8 cellular contexts compared by ENCODE assay signal in genomic region chr6:46491789-46492547, GRCh38. TPM values are rescaled to one million over a fixed set of nuclear protein-coding genes. Genes with fewer than 3 reads are reported as not detected.
DNase-seq lines count a peak whose midpoint lies in the region; ATAC-seq and TF ChIP-seq lines count a peak whose summit lies in the region.

No MANE protein-coding gene starts in this region.

- H3K27ac ChIP-seq in dorsolateral prefrontal cortex = peak overlapping the region in 58 of 59 donors; percentile 61 to 95 (median 89)

- CTCF ChIA-PET in activated naive CD4-positive, alpha-beta T cell treated with anti-CD3 and anti-CD28 coated beads for 36 hours (lab: Charles Lee) = no interaction called here
- CTCF ChIA-PET in activated naive CD4-positive, alpha-beta T cell treated with anti-CD3 and anti-CD28 coated beads, Interleukin-2, amount 10 ng/mL, durations not matched to agents 7 days and 5 days (lab: Charles Lee) = no interaction called here

- H3K4me1 Mint-ChIP-seq in activated naive CD4-positive, alpha-beta T cell treated with anti-CD3 and anti-CD28 coated beads for 36 hours (ENCODE audit: low read depth) = peaks cover 7% of the 10 kb centered on the region
- H3K4me1 Mint-ChIP-seq in activated naive CD4-positive, alpha-beta T cell treated with anti-CD3 and anti-CD28 coated beads, Interleukin-2, amount 10 ng/mL, durations not matched to agents 7 days and 5 days = peaks cover 8% of the 10 kb centered on the region
- H3K4me1 Mint-ChIP-seq in stimulated activated naive B cell treated with anti-CD40 and anti-IgM and Interleukin-4, amounts not matched to agents 10 μg/mL and 1 μg/mL and 100 μg/mL, for 72 hours = peaks cover 3 to 18% of the 10 kb centered on the region in 2 donors

- ATAC-seq in HG02973 (IDR thresholded peaks at IDR 0.05; ENCODE audit: unreplicated experiment) = peak; percentile 26
- ATAC-seq in stimulated activated naive B cell treated with anti-CD40 and anti-IgM and Interleukin-4, amounts not matched to agents 10 μg/mL and 1 μg/mL and 100 μg/mL, for 72 hours (replicated peaks) = peak; percentile 66 to 71

- H3K36me3 Mint-ChIP-seq in activated naive CD4-positive, alpha-beta T cell treated with anti-CD3 and anti-CD28 coated beads for 36 hours (ENCODE audit: low read depth) = no peaks in the 10 kb centered on the region
- H3K36me3 Mint-ChIP-seq in activated naive CD4-positive, alpha-beta T cell treated with anti-CD3 and anti-CD28 coated beads, Interleukin-2, amount 10 ng/mL, durations not matched to agents 7 days and 5 days = no peaks in the 10 kb centered on the region
- H3K36me3 Mint-ChIP-seq in stimulated activated naive B cell treated with anti-CD40 and anti-IgM and Interleukin-4, amounts not matched to agents 10 μg/mL and 1 μg/mL and 100 μg/mL, for 72 hours = no peaks in the 10 kb centered on the region

- no peaks in the 10 kb centered on the region for H3K9me3 Mint-ChIP-seq in activated naive CD4-positive, alpha-beta T cell treated with anti-CD3 and anti-CD28 coated beads for 36 hours
- no peaks in the 10 kb centered on the region for H3K9me3 Mint-ChIP-seq in activated naive CD4-positive, alpha-beta T cell treated with anti-CD3 and anti-CD28 coated beads, Interleukin-2, amount 10 ng/mL, durations not matched to agents 7 days and 5 days
- H3K9me3 Mint-ChIP-seq in stimulated activated naive B cell treated with anti-CD40 and anti-IgM and Interleukin-4, amounts not matched to agents 10 μg/mL and 1 μg/mL and 100 μg/mL, for 72 hours = no peaks in the 10 kb centered on the region

- H3K27me3 ChIP-seq in dorsolateral prefrontal cortex = no peaks in the 10 kb centered on the region

- intact Hi-C loops in activated naive CD4-positive, alpha-beta T cell treated with anti-CD3 and anti-CD28 coated beads for 36 hours (cut with micrococcal nuclease) = loop anchor here (2.0 to 5.0 kb wide), 4 partner anchors 75 to 401 kb away; no protein-coding TSS in a partner anchor
- intact Hi-C loops in dorsolateral prefrontal cortex (cut with DNase I) = loop anchor here (1.0 to 10.0 kb wide), 10 partner anchors 18 to 400 kb away; partner anchors contain the start of genes CYP39A1 (in 1 of the 2) and SLC25A27 (in 1 of the 2)

- peak overlapping the region; percentile 12 for H3K4me3 Mint-ChIP-seq in activated naive CD4-positive, alpha-beta T cell treated with anti-CD3 and anti-CD28 coated beads for 36 hours
- H3K4me3 Mint-ChIP-seq in activated naive CD4-positive, alpha-beta T cell treated with anti-CD3 and anti-CD28 coated beads, Interleukin-2, amount 10 ng/mL, durations not matched to agents 7 days and 5 days = no peak overlapping the region
- H3K4me3 Mint-ChIP-seq in stimulated activated naive B cell treated with anti-CD40 and anti-IgM and Interleukin-4, amounts not matched to agents 10 μg/mL and 1 μg/mL and 100 μg/mL, for 72 hours = peak overlapping the region; percentile 75 to 86

- no peak overlapping the region for H3K27ac Mint-ChIP-seq in activated naive CD4-positive, alpha-beta T cell treated with anti-CD3 and anti-CD28 coated beads for 36 hours
- no peak overlapping the region for H3K27ac Mint-ChIP-seq in activated naive CD4-positive, alpha-beta T cell treated with anti-CD3 and anti-CD28 coated beads, Interleukin-2, amount 10 ng/mL, durations not matched to agents 7 days and 5 days
- no peak overlapping the region for H3K27ac Mint-ChIP-seq in stimulated activated naive B cell treated with anti-CD40 and anti-IgM and Interleukin-4, amounts not matched to agents 10 μg/mL and 1 μg/mL and 100 μg/mL, for 72 hours

- H3K27me3 Mint-ChIP-seq in activated naive CD4-positive, alpha-beta T cell treated with anti-CD3 and anti-CD28 coated beads for 36 hours (ENCODE audit: low read depth) = peaks cover 58% of the 10 kb centered on the region
- peaks cover 53% of the 10 kb centered on the region for H3K27me3 Mint-ChIP-seq in activated naive CD4-positive, alpha-beta T cell treated with anti-CD3 and anti-CD28 coated beads, Interleukin-2, amount 10 ng/mL, durations not matched to agents 7 days and 5 days
- peaks cover 55 to 70% of the 10 kb centered on the region in 2 donors for H3K27me3 Mint-ChIP-seq in stimulated activated naive B cell treated with anti-CD40 and anti-IgM and Interleukin-4, amounts not matched to agents 10 μg/mL and 1 μg/mL and 100 μg/mL, for 72 hours

- peak overlapping the region; percentile 61 to 90 (median 78) for H3K4me3 ChIP-seq in dorsolateral prefrontal cortex

- DNase-seq in activated naive CD4-positive, alpha-beta T cell treated with anti-CD3 and anti-CD28 coated beads for 36 hours = no peak
- no peak for DNase-seq in activated naive CD4-positive, alpha-beta T cell treated with anti-CD3 and anti-CD28 coated beads, Interleukin-2, amount 10 ng/mL, durations not matched to agents 7 days and 5 days
- DNase-seq in RPMI8226 (peak; percentile 11), dorsolateral prefrontal cortex (peak; percentile 64 to 88 (median 78)), left kidney (ENCODE audit: low read depth, low spot score) (peak; percentile 76)
- no peak for DNase-seq in stimulated activated naive B cell treated with anti-CD40 and anti-IgM and Interleukin-4, amounts not matched to agents 10 μg/mL and 1 μg/mL and 100 μg/mL, for 72 hours
- DNase-seq in stimulated activated CD4-positive, alpha-beta T cell treated with anti-CD3 and anti-CD28 coated beads, Interleukin-2, amount 100 ng/mL, for 48 hours = no peak

- peak; percentile 17 to 92 (median 78) for TF ChIP-seq CTCF in dorsolateral prefrontal cortex (IDR thresholded peaks at IDR 0.05 in 54 of 56, conservative IDR thresholded peaks at IDR 0.05 in 2 of 56; ENCODE audit: low read depth in 1 of 56, partially characterized antibody in 56 of 56)

RNA-seq across cellular contexts. Expression of gene RCAN2, which starts 0.7 kb away (rescaled TPM):
- under 1 TPM; 0.37 to 0.43 TPM for total RNA-seq in activated naive CD4-positive, alpha-beta T cell treated with anti-CD3 and anti-CD28 coated beads for 36 hours
- total RNA-seq in dorsolateral prefrontal cortex = 100 to 1,000 TPM in 108 of 120 experiments, 10 to 100 TPM in 12; 42.2 to 282 (median 175) TPM

Comparison
In these comparisons a context has a peak if more than half of its experiments do, and no peak if none do; other contexts are left out.
1. DNase-seq: peak in RPMI8226 (single experiment), dorsolateral prefrontal cortex (10 of 10) and left kidney (single experiment); none in activated naive CD4-positive, alpha-beta T cell treated with anti-CD3 and anti-CD28 coated beads for 36 hours (single experiment), activated naive CD4-positive, alpha-beta T cell treated with anti-CD3 and anti-CD28 coated beads, Interleukin-2, amount 10 ng/mL, durations not matched to agents 7 days and 5 days (single experiment), stimulated activated naive B cell treated with anti-CD40 and anti-IgM and Interleukin-4, amounts not matched to agents 10 μg/mL and 1 μg/mL and 100 μg/mL, for 72 hours (single experiment) and stimulated activated CD4-positive, alpha-beta T cell treated with anti-CD3 and anti-CD28 coated beads, Interleukin-2, amount 100 ng/mL, for 48 hours (0 of 2).
2. RNA of gene RCAN2, which starts 0.7 kb away (total RNA-seq): 42.2 to 282 TPM in dorsolateral prefrontal cortex; 0.37 to 0.43 TPM in activated naive CD4-positive, alpha-beta T cell treated with anti-CD3 and anti-CD28 coated beads for 36 hours; every median in the first group is over 10 times any median in the second.